In the genomic region with DNA sequence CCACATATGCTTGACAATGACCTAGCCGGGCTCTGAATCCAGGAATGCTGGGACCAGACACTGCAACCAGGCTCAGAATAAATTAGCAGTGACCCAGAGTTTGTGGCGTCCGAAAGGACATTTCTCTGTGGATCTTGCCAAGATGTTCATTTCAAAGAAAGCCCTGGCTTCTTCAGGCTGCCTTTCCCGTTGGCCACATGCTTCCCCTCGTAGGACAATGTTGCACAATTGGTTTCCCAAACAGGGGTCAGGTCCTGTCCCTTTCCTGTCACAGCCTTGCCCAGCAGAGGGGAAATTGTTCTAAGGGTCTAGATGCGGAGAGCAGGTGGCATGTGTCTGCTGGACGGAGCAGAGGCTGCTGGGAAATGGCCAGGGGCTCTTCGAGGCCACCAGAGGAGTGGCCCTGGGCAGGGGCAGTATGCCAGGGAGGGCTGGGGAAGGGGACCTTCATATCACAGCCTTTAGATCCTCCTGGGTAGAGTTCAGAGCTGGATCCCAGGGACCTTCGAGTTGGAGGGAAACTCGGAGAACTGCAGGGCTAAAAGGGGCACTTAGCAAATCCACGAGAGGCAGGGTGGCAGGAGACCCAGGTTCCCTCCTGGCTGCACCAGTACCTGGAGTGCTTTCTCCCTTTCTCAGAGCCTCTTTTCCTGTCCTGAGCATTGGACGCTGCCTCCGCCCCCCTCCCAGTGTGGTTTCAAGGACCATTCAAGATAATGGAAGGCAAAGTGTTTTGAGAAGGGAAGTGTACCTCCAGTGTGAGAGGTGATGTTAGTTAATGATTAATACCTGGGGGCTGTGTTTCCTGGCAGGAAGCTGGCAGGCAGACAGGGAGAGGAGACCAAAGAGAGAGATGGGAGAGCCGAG, we compare ENCODE assay signal across 12 cellular contexts. TPM values are rescaled to one million over a fixed set of nuclear protein-coding genes. Genes with fewer than 3 reads are reported as not detected.
DNase-seq lines count a peak whose midpoint lies in the region; ATAC-seq and TF ChIP-seq lines count a peak whose summit lies in the region.
"Had no signal": no experiment of that assay in that cellular context is flagged by ENCODE, and none has a peak within 500 bp of the region (broad histone marks: within the 10 kb centered on the region; RNA-seq: fewer than 3 reads in every experiment).

No MANE protein-coding gene starts in this region.

- TF ChIP-seq CTCF in OCI-LY3 (IDR thresholded peaks at IDR 0.05; ENCODE audit: low read depth, low read length) (no peak), osteoblast (IDR thresholded peaks at IDR 0.05; ENCODE audit: extremely low read depth, low read depth, low read length) (no peak)

- 0 out of 2 replicates have a peak overlapping the region, but pooled peaks have one; percentile 7 for H3K4me3 ChIP-seq in OCI-LY3 (ENCODE audit: low read length)
- no peak overlapping the region for H3K4me3 ChIP-seq in skeletal muscle tissue (ENCODE audit: low read length in 3 of 3)
- H3K4me3 ChIP-seq in osteoblast (ENCODE audit: insufficient read depth, low read length): no peak overlapping the region

- peak; percentile 55 for ATAC-seq in left lobe of liver

- no peaks in the 10 kb centered on the region for H3K79me2 ChIP-seq in OCI-LY3 (ENCODE audit: low read length)
- H3K79me2 ChIP-seq in osteoblast (ENCODE audit: insufficient read depth, low read length): no peaks in the 10 kb centered on the region

- peak overlapping the region; percentile 63 for H2AFZ ChIP-seq in OCI-LY3 (ENCODE audit: low read depth, low read length)
- no peak overlapping the region for H2AFZ ChIP-seq in osteoblast (ENCODE audit: low read length)

- H3K9ac ChIP-seq in OCI-LY3 (ENCODE audit: low read length): peak overlapping the region; percentile 38; the same call in 1 of the 2 replicates
- H3K9ac ChIP-seq in skeletal muscle tissue (ENCODE audit: low read depth in 1 of 3, low read length in 3 of 3): no peak overlapping the region

- H3K36me3 ChIP-seq in OCI-LY3 (replicated peaks; ENCODE audit: low read depth, low read length) (no peaks in the 10 kb centered on the region), skeletal muscle tissue (ENCODE audit: control insufficient read depth in 3 of 3, insufficient read depth in 3 of 3, low read length in 3 of 3) (no peaks in the 10 kb centered on the region), osteoblast (ENCODE audit: insufficient read depth, low read length) (no peaks in the 10 kb centered on the region)

- H3K9me3 ChIP-seq in OCI-LY3 (ENCODE audit: insufficient read depth, low read length) (no peaks in the 10 kb centered on the region), skeletal muscle tissue (ENCODE audit: control insufficient read depth in 3 of 3, low read length in 3 of 3) (no peaks in the 10 kb centered on the region), osteoblast (ENCODE audit: low read depth, low read length) (no peaks in the 10 kb centered on the region)

- no peak overlapping the region for H3K27ac ChIP-seq in OCI-LY3 (ENCODE audit: low read length)
- H3K27ac ChIP-seq in skeletal muscle tissue (ENCODE audit: low read depth, low read length): peak overlapping the region; percentile 67
- H3K27ac ChIP-seq in osteoblast (ENCODE audit: low read depth, low read length): no peak overlapping the region
- H3K27ac ChIP-seq: epithelial cell of prostate had no signal

- peak overlapping the region; percentile 51 for H3K4me2 ChIP-seq in OCI-LY3 (ENCODE audit: low read length)
- H3K4me2 ChIP-seq in osteoblast (ENCODE audit: insufficient read depth, low read length): no peak overlapping the region

- H3K27me3 ChIP-seq in OCI-LY3 (ENCODE audit: low read depth, low read length) (no peaks in the 10 kb centered on the region), skeletal muscle tissue (ENCODE audit: control insufficient read depth in 3 of 3, insufficient read depth in 3 of 3, low read length in 3 of 3) (peaks cover 0 to 10% (median 7%) of the 10 kb centered on the region in 3 donors), osteoblast (ENCODE audit: insufficient read depth, low read length) (peaks cover 5% of the 10 kb centered on the region)

- DNase-seq in HuH-7 (ENCODE audit: low spot score): peak; percentile 64
- peak; percentile 62 for DNase-seq in left lobe of liver (ENCODE audit: low spot score)
- DNase-seq in amniotic stem cell (lab: John Stamatoyannopoulos, UW): no peak
- no peak for DNase-seq in stimulated activated naive CD4-positive, alpha-beta T cell treated with Interleukin-2 at 50 U/mL for 16 hours (lab: John Stamatoyannopoulos, UW)
- DNase-seq in osteoblast (ENCODE audit: insufficient read length, low spot score, missing footprints): no peak
- DNase-seq: activated naive CD4-positive, alpha-beta T cell treated with anti-CD3 and anti-CD28 coated beads, Interleukin-2, amount 10 ng/mL, durations not matched to agents 7 days and 5 days; CD4-positive, alpha-beta memory T cell; KBM-7; T-helper 9 cell had no signal

- no peaks in the 10 kb centered on the region for H4K20me1 ChIP-seq in OCI-LY3 (ENCODE audit: insufficient read depth, low read length)
- H4K20me1 ChIP-seq in osteoblast (ENCODE audit: insufficient read depth, low read length): no peaks in the 10 kb centered on the region

- peaks cover 40% of the 10 kb centered on the region for H3K4me1 ChIP-seq in OCI-LY3 (ENCODE audit: low read length)
- peaks cover 48 to 52% (median 51%) of the 10 kb centered on the region in 3 donors for H3K4me1 ChIP-seq in skeletal muscle tissue (ENCODE audit: control insufficient read depth in 3 of 3, insufficient read depth in 3 of 3, low read length in 3 of 3)
- H3K4me1 ChIP-seq in osteoblast (ENCODE audit: insufficient read depth, low read length): peaks cover 27% of the 10 kb centered on the region

RNA-seq across cellular contexts. Expression of a gene that starts 42.3 kb away (rescaled TPM):
- total RNA-seq in left lobe of liver: 10.3 TPM
- total RNA-seq in skeletal muscle tissue: 17.2 TPM
- 9.7 and 20.6 TPM in 2 replicates for total RNA-seq in osteoblast

Comparison
In these comparisons a context has a peak if more than half of its experiments do, and no peak if none do; other contexts are left out.
1. DNase-seq: peak in HuH-7 (single experiment) and left lobe of liver (single experiment); none in amniotic stem cell (single experiment), stimulated activated naive CD4-positive, alpha-beta T cell treated with Interleukin-2 at 50 U/mL for 16 hours (single experiment) and osteoblast (single experiment).